ENCODE assay signal across 11 cellular contexts in genomic region chr1:145955436-145955835, GRCh38. TPM values are rescaled to one million over a fixed set of nuclear protein-coding genes. Genes with fewer than 3 reads are reported as not detected.
DNase-seq lines count a peak whose midpoint lies in the region; ATAC-seq and TF ChIP-seq lines count a peak whose summit lies in the region.
"Had no signal": no experiment of that assay in that cellular context is flagged by ENCODE, and none has a peak within 500 bp of the region (broad histone marks: within the 10 kb centered on the region; RNA-seq: fewer than 3 reads in every experiment).

No MANE protein-coding gene starts in this region.

- peak overlapping the region; percentile 86 to 96 (median 92) for H3K27ac ChIP-seq in transverse colon
- H3K27ac ChIP-seq: neutrophil had no signal

- H3K36me3 Mint-ChIP-seq in activated naive CD4-positive, alpha-beta T cell treated with anti-CD3 and anti-CD28 coated beads, Interleukin-2, amount 50 U/mL, for 24 hours = no peaks in the 10 kb centered on the region
- H3K36me3 Mint-ChIP-seq in activated naive CD4-positive, alpha-beta T cell treated with anti-CD3 and anti-CD28 coated beads, Interleukin-2, amount 50 U/mL, for 72 hours = peaks cover 6 to 7% of the 10 kb centered on the region in 2 donors
- H3K36me3 Mint-ChIP-seq in mesothelial cell of epicardium = no peaks in the 10 kb centered on the region

- 59 to 80% methylated on average over 2 of the region's 2 CpGs for WGBS in transverse colon (ENCODE audit: low coverage in 1 of 2), 2 donors

- intact Hi-C loops in transverse colon (cut with DNase I; ENCODE audit: low total_unique reads) = no loop called here

- TF ChIP-seq CTCF in mesothelial cell of epicardium (IDR thresholded peaks at IDR 0.05; ENCODE audit: unreplicated experiment) (no peak), transverse colon (IDR thresholded peaks at IDR 0.05) (no peak)

- no peaks in the 10 kb centered on the region for H3K9me3 Mint-ChIP-seq in activated naive CD4-positive, alpha-beta T cell treated with anti-CD3 and anti-CD28 coated beads, Interleukin-2, amount 50 U/mL, for 24 hours
- no peaks in the 10 kb centered on the region for H3K9me3 Mint-ChIP-seq in activated naive CD4-positive, alpha-beta T cell treated with anti-CD3 and anti-CD28 coated beads, Interleukin-2, amount 50 U/mL, for 72 hours
- H3K9me3 Mint-ChIP-seq in mesothelial cell of epicardium = no peaks in the 10 kb centered on the region

- ATAC-seq in activated naive CD4-positive, alpha-beta T cell treated with anti-CD3 and anti-CD28 coated beads, Interleukin-2, amount 50 U/mL, for 72 hours = no peak
- ATAC-seq in GM21360 (IDR thresholded peaks at IDR 0.05; ENCODE audit: unreplicated experiment) (no peak), HG03432 (IDR thresholded peaks at IDR 0.05; ENCODE audit: unreplicated experiment) (no peak)

- in situ Hi-C loops in transverse colon (cut with MboI; ENCODE audit: low pct_ligation_motif_present in 1 of 4, low pct_unique_long_range_greater_than_20kb in 1 of 4, low sequenced_read_pairs in 3 of 4) = no loop called here

- H3K27me3 Mint-ChIP-seq in activated naive CD4-positive, alpha-beta T cell treated with anti-CD3 and anti-CD28 coated beads, Interleukin-2, amount 50 U/mL, for 24 hours = no peaks in the 10 kb centered on the region
- peaks cover 53% of the 10 kb centered on the region for H3K27me3 Mint-ChIP-seq in mesothelial cell of epicardium (ENCODE audit: low read depth)

- peaks cover 12 to 58% (median 33%) of the 10 kb centered on the region in 4 donors for H3K4me1 ChIP-seq in transverse colon

- H3K27ac Mint-ChIP-seq in activated naive CD4-positive, alpha-beta T cell treated with anti-CD3 and anti-CD28 coated beads, Interleukin-2, amount 50 U/mL, for 24 hours = peak overlapping the region; percentile 6
- no peak overlapping the region for H3K27ac Mint-ChIP-seq in activated naive CD4-positive, alpha-beta T cell treated with anti-CD3 and anti-CD28 coated beads, Interleukin-2, amount 50 U/mL, for 72 hours
- H3K27ac Mint-ChIP-seq in mesothelial cell of epicardium = peak overlapping the region; percentile 17

- no peak for TF ChIP-seq POLR2A in transverse colon (IDR thresholded peaks at IDR 0.05)

- H3K9me3 ChIP-seq in transverse colon = no peaks in the 10 kb centered on the region
- H3K9me3 ChIP-seq: neutrophil had no signal

- peaks cover 16% of the 10 kb centered on the region for H3K27me3 ChIP-seq in transverse colon

- H3K4me1 Mint-ChIP-seq in activated naive CD4-positive, alpha-beta T cell treated with anti-CD3 and anti-CD28 coated beads, Interleukin-2, amount 50 U/mL, for 24 hours = peaks cover 80% of the 10 kb centered on the region
- peaks cover 23% of the 10 kb centered on the region for H3K4me1 Mint-ChIP-seq in mesothelial cell of epicardium

- no peaks in the 10 kb centered on the region for H3K36me3 ChIP-seq in transverse colon
- H3K36me3 ChIP-seq: neutrophil had no signal

- H3K4me3 ChIP-seq in transverse colon = peak overlapping the region in 1 of 4 donors; percentile 64

- no peak for TF ChIP-seq EP300 in transverse colon (IDR thresholded peaks at IDR 0.05; ENCODE audit: low read depth)

- peak overlapping the region; percentile 96 for H3K4me3 Mint-ChIP-seq in activated naive CD4-positive, alpha-beta T cell treated with anti-CD3 and anti-CD28 coated beads, Interleukin-2, amount 50 U/mL, for 24 hours
- peak overlapping the region; percentile 80 for H3K4me3 Mint-ChIP-seq in mesothelial cell of epicardium

- no peak for DNase-seq in activated naive CD4-positive, alpha-beta T cell treated with anti-CD3 and anti-CD28 coated beads, Interleukin-2, amount 50 U/mL, for 72 hours (ENCODE audit: low spot score in 2 of 2)
- peak; percentile 66 for DNase-seq in astrocyte of the hippocampus (ENCODE audit: low read depth, low spot score)
- DNase-seq in mesothelial cell of epicardium (ENCODE audit: low spot score in 2 of 2, unreplicated experiment in 2 of 2) = no peak
- DNase-seq in transverse colon = no peak
- DNase-seq in SW480 (ENCODE audit: low spot score) = no peak
- DNase-seq: activated naive CD4-positive, alpha-beta T cell treated with Interleukin-2 at 50 U/mL for 16 hours; SW 1271 had no signal

RNA-seq across cellular contexts. Expression of gene LIX1L, which starts 2.4 kb away (rescaled TPM):
- 10 to 100 TPM; 47.9 to 50.1 TPM for total RNA-seq in activated naive CD4-positive, alpha-beta T cell treated with anti-CD3 and anti-CD28 coated beads, Interleukin-2, amount 50 U/mL, for 72 hours
- 26.6 to 27.6 TPM (median 27.1 TPM) in 3 replicates for total RNA-seq in mesothelial cell of epicardium
- total RNA-seq in transverse colon = 10 to 100 TPM in 2 of 4 donors, 1 to 10 TPM in 2; 7.2 to 12.5 (median 9.8) TPM

RNA-seq across cellular contexts. Expression of gene ANKRD34A, which starts 8.9 kb away (rescaled TPM):
- 1 to 10 TPM; 5.4 to 9.1 TPM for total RNA-seq in activated naive CD4-positive, alpha-beta T cell treated with anti-CD3 and anti-CD28 coated beads, Interleukin-2, amount 50 U/mL, for 72 hours
- 0.86 to 1.9 TPM (median 0.94 TPM) in 3 replicates for total RNA-seq in mesothelial cell of epicardium
- 1 to 10 TPM in 1 of 4 donors, under 1 TPM in 2, not detected in 1; 0.41 to 4.1 (median 0.64) TPM for total RNA-seq in transverse colon

RNA-seq across cellular contexts. Expression of gene POLR3GL, which starts 9.1 kb away (rescaled TPM):
- 10 to 100 TPM; 22.0 to 31.9 TPM for total RNA-seq in activated naive CD4-positive, alpha-beta T cell treated with anti-CD3 and anti-CD28 coated beads, Interleukin-2, amount 50 U/mL, for 72 hours
- total RNA-seq in mesothelial cell of epicardium = 14.4 to 16.4 TPM (median 14.7 TPM) in 3 replicates
- 10 to 100 TPM in 3 of 4 donors, 1 to 10 TPM in 1; 1.2 to 23.7 (median 14.4) TPM for total RNA-seq in transverse colon

RNA-seq across cellular contexts. Expression of gene RBM8A, which starts 28.2 kb away (rescaled TPM):
- 100 to 1,000 TPM; 254 to 286 TPM for total RNA-seq in activated naive CD4-positive, alpha-beta T cell treated with anti-CD3 and anti-CD28 coated beads, Interleukin-2, amount 50 U/mL, for 72 hours
- total RNA-seq in mesothelial cell of epicardium (146 to 154 TPM (median 148 TPM) in 3 replicates), transverse colon (100 to 1,000 TPM in 2 of 4 donors, 10 to 100 TPM in 2; 23.6 to 122 (median 99.1) TPM)

RNA-seq across cellular contexts. Expression of gene PEX11B, which starts 36.9 kb away (rescaled TPM):
- total RNA-seq in activated naive CD4-positive, alpha-beta T cell treated with anti-CD3 and anti-CD28 coated beads, Interleukin-2, amount 50 U/mL, for 72 hours = 10 to 100 TPM; 17.9 to 36.1 TPM
- 26.8 to 27.2 TPM (median 26.9 TPM) in 3 replicates for total RNA-seq in mesothelial cell of epicardium
- 10 to 100 TPM in 3 of 4 donors, 1 to 10 TPM in 1; 8.8 to 38.9 (median 27.0) TPM for total RNA-seq in transverse colon

Comparison
In these comparisons a context has a peak if more than half of its experiments do, and no peak if none do; other contexts are left out.
1. H3K27ac Mint-ChIP-seq: peak in activated naive CD4-positive, alpha-beta T cell treated with anti-CD3 and anti-CD28 coated beads, Interleukin-2, amount 50 U/mL, for 24 hours (single experiment) and mesothelial cell of epicardium (single experiment); none in activated naive CD4-positive, alpha-beta T cell treated with anti-CD3 and anti-CD28 coated beads, Interleukin-2, amount 50 U/mL, for 72 hours (0 of 2).